Comparison of ENCODE assay signal across 8 cellular contexts in the genomic region with DNA sequence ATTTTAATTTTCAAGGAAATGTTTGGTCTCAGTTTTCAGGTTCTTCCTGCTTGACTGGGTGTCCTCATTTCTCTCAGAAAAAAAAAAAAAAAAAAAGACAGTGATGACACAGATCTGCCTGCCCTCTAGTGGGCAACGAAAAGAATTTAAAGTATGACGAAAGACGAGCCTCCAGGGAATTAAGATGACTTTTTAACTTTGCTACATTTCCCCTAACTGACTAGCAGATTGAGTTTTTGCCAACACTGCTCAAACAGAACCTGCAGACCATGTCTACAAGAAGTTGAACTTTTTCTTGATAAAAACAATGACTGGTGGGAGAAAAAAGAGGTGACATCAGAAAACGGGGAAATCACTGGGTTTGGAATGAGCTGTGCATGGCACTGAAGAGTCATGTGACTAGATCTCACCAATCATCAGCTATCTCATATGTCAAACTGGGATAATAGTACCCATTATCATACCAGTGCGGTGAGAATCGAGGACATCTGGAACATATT. TPM values are rescaled to one million over a fixed set of nuclear protein-coding genes. Genes with fewer than 3 reads are reported as not detected.
DNase-seq lines count a peak whose midpoint lies in the region; ATAC-seq and TF ChIP-seq lines count a peak whose summit lies in the region.

No MANE protein-coding gene starts in this region.

- ATAC-seq in GM19438 (IDR thresholded peaks at IDR 0.05; ENCODE audit: low read depth, unreplicated experiment) (peak; percentile 71), HG03469 (IDR thresholded peaks at IDR 0.05; ENCODE audit: unreplicated experiment) (peak; percentile 54)

- H3K27me3 Mint-ChIP-seq in activated naive CD4-positive, alpha-beta T cell treated with anti-CD3 and anti-CD28 coated beads, Interleukin-2, amount 50 U/mL, for 24 hours, result peaks cover 3% of the 10 kb centered on the region
- H3K27me3 Mint-ChIP-seq in glutamatergic neuron (ENCODE audit: unreplicated experiment) (no peaks in the 10 kb centered on the region), progenitor cell of endocrine pancreas (no peaks in the 10 kb centered on the region)

- TF ChIP-seq CTCF in glutamatergic neuron (IDR thresholded peaks at IDR 0.05; ENCODE audit: partially characterized antibody, unreplicated experiment) (peak; percentile 83), progenitor cell of endocrine pancreas (IDR thresholded peaks at IDR 0.05; ENCODE audit: unreplicated experiment) (peak; percentile 73)

- H3K4me1 Mint-ChIP-seq in activated naive CD4-positive, alpha-beta T cell treated with anti-CD3 and anti-CD28 coated beads, Interleukin-2, amount 50 U/mL, for 24 hours, result peaks cover 5% of the 10 kb centered on the region
- H3K4me1 Mint-ChIP-seq in glutamatergic neuron (ENCODE audit: low read depth, unreplicated experiment) (no peaks in the 10 kb centered on the region), progenitor cell of endocrine pancreas (ENCODE audit: low read depth) (peaks cover 13% of the 10 kb centered on the region)

- H3K36me3 Mint-ChIP-seq in activated naive CD4-positive, alpha-beta T cell treated with anti-CD3 and anti-CD28 coated beads, Interleukin-2, amount 50 U/mL, for 24 hours, result no peaks in the 10 kb centered on the region
- H3K36me3 Mint-ChIP-seq in glutamatergic neuron (ENCODE audit: unreplicated experiment), result no peaks in the 10 kb centered on the region
- H3K36me3 Mint-ChIP-seq in progenitor cell of endocrine pancreas (ENCODE audit: insufficient read depth), result no peaks in the 10 kb centered on the region

- H3K9me3 Mint-ChIP-seq in activated naive CD4-positive, alpha-beta T cell treated with anti-CD3 and anti-CD28 coated beads, Interleukin-2, amount 50 U/mL, for 24 hours, result no peaks in the 10 kb centered on the region
- no peaks in the 10 kb centered on the region for H3K9me3 Mint-ChIP-seq in glutamatergic neuron (ENCODE audit: unreplicated experiment)
- no peaks in the 10 kb centered on the region for H3K9me3 Mint-ChIP-seq in progenitor cell of endocrine pancreas (ENCODE audit: low read depth)

- peak overlapping the region; percentile 69 for H3K4me3 Mint-ChIP-seq in activated naive CD4-positive, alpha-beta T cell treated with anti-CD3 and anti-CD28 coated beads, Interleukin-2, amount 50 U/mL, for 24 hours
- peak overlapping the region; percentile 50 for H3K4me3 Mint-ChIP-seq in glutamatergic neuron (ENCODE audit: unreplicated experiment)
- peak overlapping the region; percentile 60 for H3K4me3 Mint-ChIP-seq in progenitor cell of endocrine pancreas (ENCODE audit: low read depth)

- H3K27ac Mint-ChIP-seq in activated naive CD4-positive, alpha-beta T cell treated with anti-CD3 and anti-CD28 coated beads, Interleukin-2, amount 50 U/mL, for 24 hours, result peak overlapping the region; percentile 65
- no peak overlapping the region for H3K27ac Mint-ChIP-seq in glutamatergic neuron (ENCODE audit: unreplicated experiment)
- peak overlapping the region; percentile 83 for H3K27ac Mint-ChIP-seq in progenitor cell of endocrine pancreas

- DNase-seq in ELF-1 (ENCODE audit: low read depth, low spot score) (peak; percentile 85), NCI-H82 treated with DMSO at 0.1 percent for 48 hours (lab: John Stamatoyannopoulos, UW; ENCODE audit: unreplicated experiment) (peak; percentile 21), glutamatergic neuron (no peak), progenitor cell of endocrine pancreas (ENCODE audit: low spot score, unreplicated experiment) (no peak), posterior cingulate gyrus (no peak)

- intact Hi-C loops in posterior cingulate gyrus (cut with DNase I), result loop anchor here (5.0 to 10.0 kb wide), 2 partner anchors 196 to 369 kb away; partner anchors contain the start of gene SLC4A7

RNA-seq across cellular contexts. Expression of gene EOMES, which starts 40.8 kb away (rescaled TPM):
- not detected for total RNA-seq in glutamatergic neuron (ENCODE audit: unreplicated experiment)
- total RNA-seq in progenitor cell of endocrine pancreas, result 0.11 TPM in 1 of 2 replicates, not detected in the other

Comparison
In these comparisons a context has a peak if more than half of its experiments do, and no peak if none do; other contexts are left out.
1. DNase-seq: peak in ELF-1 (single experiment) and NCI-H82 treated with DMSO at 0.1 percent for 48 hours (single experiment); none in glutamatergic neuron (single experiment), progenitor cell of endocrine pancreas (single experiment) and posterior cingulate gyrus (0 of 10).
2. Peak in every context shown above with its lines, with median percentiles within 50 percentile points of each other: H3K4me3 Mint-ChIP-seq.